ENCODE assay signal across 1 cellular context in the genomic region with DNA sequence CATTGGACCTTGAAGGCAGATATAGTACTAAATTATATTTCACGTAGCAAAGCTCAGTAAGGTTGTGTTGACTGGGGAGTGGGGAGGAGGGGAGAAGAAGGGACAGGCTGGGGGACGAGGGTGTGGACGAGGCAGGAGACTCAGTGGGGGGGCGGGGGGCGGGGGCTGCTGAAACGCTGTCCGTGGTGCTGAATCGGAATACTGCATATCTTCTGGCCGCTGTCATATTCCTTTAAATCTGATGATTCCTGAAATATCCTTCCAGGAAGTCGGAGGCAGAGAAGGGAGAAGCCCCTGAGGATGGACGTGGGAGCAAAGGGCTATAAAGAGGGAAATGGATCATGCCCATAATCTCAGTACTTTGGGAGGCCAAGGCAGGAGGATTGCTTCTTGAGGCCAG.
TF ChIP-seq lines count a peak whose summit lies in the region.

No MANE protein-coding gene starts in this region.

TF ChIP-seq in K562, 482 proteins besides CTCF, POLR2A, EP300 and RAD21:
- TF ChIP-seq REST (CRISPR knock-in tag; IDR thresholded peaks at IDR 0.05; ENCODE audit: low read depth) (peak; percentile 90), MIER1 (IDR thresholded peaks at IDR 0.05; ENCODE audit: low read depth) (peak; percentile 83), ZNF561 (CRISPR knock-in tag; conservative IDR thresholded peaks at IDR 0.05) (no peak), AFF1 (IDR thresholded peaks at IDR 0.05; ENCODE audit: low read depth in 1 of 2, partially characterized antibody in 2 of 2) (peak in 1 of 2 experiments; percentile 51), EHMT2 (IDR thresholded peaks at IDR 0.05) (peak; percentile 90), NFRKB (IDR thresholded peaks at IDR 0.05; ENCODE audit: low read depth) (no peak), NEUROD1 (IDR thresholded peaks at IDR 0.05; ENCODE audit: borderline replicate concordance, low read depth, low read length, partially characterized antibody) (no peak), RCOR1 (IDR thresholded peaks at IDR 0.05; ENCODE audit: borderline replicate concordance in 1 of 2, low read depth in 2 of 2, low read length in 2 of 2) (0 out of 4 replicates have a peak, but pooled peaks of 1 of the 2 experiments have one; percentile 27)
- TF ChIP-seq, protein P1, sequence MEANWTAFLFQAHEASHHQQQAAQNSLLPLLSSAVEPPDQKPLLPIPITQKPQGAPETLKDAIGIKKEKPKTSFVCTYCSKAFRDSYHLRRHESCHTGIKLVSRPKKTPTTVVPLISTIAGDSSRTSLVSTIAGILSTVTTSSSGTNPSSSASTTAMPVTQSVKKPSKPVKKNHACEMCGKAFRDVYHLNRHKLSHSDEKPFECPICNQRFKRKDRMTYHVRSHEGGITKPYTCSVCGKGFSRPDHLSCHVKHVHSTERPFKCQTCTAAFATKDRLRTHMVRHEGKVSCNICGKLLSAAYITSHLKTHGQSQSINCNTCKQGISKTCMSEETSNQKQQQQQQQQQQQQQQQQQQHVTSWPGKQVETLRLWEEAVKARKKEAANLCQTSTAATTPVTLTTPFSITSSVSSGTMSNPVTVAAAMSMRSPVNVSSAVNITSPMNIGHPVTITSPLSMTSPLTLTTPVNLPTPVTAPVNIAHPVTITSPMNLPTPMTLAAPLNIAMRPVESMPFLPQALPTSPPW (CRISPR knock-in tag; IDR thresholded peaks at IDR 0.05): peak; percentile 70
- TF ChIP-seq, protein P2, sequence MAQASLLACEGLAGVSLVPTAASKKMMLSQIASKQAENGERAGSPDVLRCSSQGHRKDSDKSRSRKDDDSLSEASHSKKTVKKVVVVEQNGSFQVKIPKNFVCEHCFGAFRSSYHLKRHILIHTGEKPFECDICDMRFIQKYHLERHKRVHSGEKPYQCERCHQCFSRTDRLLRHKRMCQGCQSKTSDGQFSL (CRISPR knock-in tag; IDR thresholded peaks at IDR 0.05): peak; percentile 90
- TF ChIP-seq, protein P2 (tag; IDR thresholded peaks at IDR 0.05): peak in 1 of 2 experiments; percentile 84; a peak in 2 of 4 replicates
